22 cellular contexts compared by ENCODE assay signal in the genomic region with DNA sequence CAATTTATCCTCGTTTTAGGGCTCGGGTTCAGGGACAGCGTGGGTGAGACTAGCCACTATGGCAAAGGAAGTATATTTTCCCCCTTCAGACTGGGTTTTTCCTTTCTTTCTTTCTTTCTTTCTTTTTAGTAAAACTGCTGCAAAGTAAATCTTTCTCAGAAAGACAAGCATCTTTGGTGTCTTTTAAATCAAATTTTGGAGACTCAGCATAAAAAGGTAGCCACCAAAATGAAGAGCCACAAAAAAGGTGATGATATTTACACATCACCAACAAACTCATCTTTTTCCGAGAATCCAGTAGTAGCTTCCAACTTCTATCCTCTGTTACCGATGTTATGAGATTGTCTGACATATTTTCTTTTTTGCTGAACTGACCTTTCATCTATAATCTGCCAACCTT.
DNase-seq lines count a peak whose midpoint lies in the region; ATAC-seq, FAIRE-seq and TF ChIP-seq lines count a peak whose summit lies in the region.
"Had no signal": no experiment of that assay in that cellular context is flagged by ENCODE, and none has a peak within 500 bp of the region (broad histone marks: within the 10 kb centered on the region; RNA-seq: fewer than 3 reads in every experiment).

No MANE protein-coding gene starts in this region.

- H3K27me3 Mint-ChIP-seq in mesothelial cell of epicardium (ENCODE audit: low read depth): no peaks in the 10 kb centered on the region
- H3K27me3 Mint-ChIP-seq: CD4-positive, CD25-positive, alpha-beta regulatory T cell; CD8-positive, alpha-beta memory T cell had no signal

- BruUV-seq in HepG2 (replicated peaks; lab: Mats Ljungman, UMichigan): no TSS peak

- peaks cover 45% of the 10 kb centered on the region for H3K4me1 Mint-ChIP-seq in mesothelial cell of epicardium
- H3K4me1 Mint-ChIP-seq: CD14-positive monocyte; CD4-positive, alpha-beta memory T cell; CD4-positive, CD25-positive, alpha-beta regulatory T cell; CD8-positive, alpha-beta memory T cell had no signal

- POLR2A ChIA-PET in HepG2 (lab: Yijun Ruan, JAX): no interaction called here

- in situ Hi-C loops in HepG2 (cut with HindIII; ENCODE audit: extremely low pct_ligation_motif_present, low pct_unique_long_range_greater_than_20kb): no loop called here

- TF ChIP-seq RAD21 in HepG2 (CRISPR knock-in tag; IDR thresholded peaks at IDR 0.05): no peak

- no peak overlapping the region for H3K9ac ChIP-seq in HepG2 (ENCODE audit: insufficient read depth, low read depth, low read length)
- H3K9ac ChIP-seq: BLaER1 had no signal

- no peak for DNase-seq in HepG2 (ENCODE audit: low spot score)
- no peak for DNase-seq in right lobe of liver
- no peak for DNase-seq in mesothelial cell of epicardium (ENCODE audit: low spot score in 2 of 2, unreplicated experiment in 2 of 2)
- no peak for DNase-seq in NCI-H82 (lab: John Stamatoyannopoulos, UW)
- no peak for DNase-seq in NCI-H2107 treated with DMSO at 0.1 percent for 48 hours (lab: John Stamatoyannopoulos, UW; ENCODE audit: unreplicated experiment)
- DNase-seq: ACHN; BE2C; C1 segment of cervical spinal cord; Calu3; CD4-positive, alpha-beta memory T cell; CD4-positive, CD25-positive, alpha-beta regulatory T cell; CD8-positive, alpha-beta memory T cell; COR-L47; DMS79 treated with DMSO at 0.1 percent for 48 hours; GF-D8 had no signal

- no peak overlapping the region for H3K4me3 Mint-ChIP-seq in mesothelial cell of epicardium
- H3K4me3 Mint-ChIP-seq: CD14-positive monocyte; CD4-positive, alpha-beta memory T cell; CD4-positive, CD25-positive, alpha-beta regulatory T cell; CD8-positive, alpha-beta memory T cell had no signal

- H3K27me3 ChIP-seq in HepG2 (ENCODE audit: control insufficient read depth in 1 of 2, insufficient read depth in 2 of 2, low read length in 2 of 2) (no peaks in the 10 kb centered on the region), right lobe of liver (no peaks in the 10 kb centered on the region)
- H3K27me3 ChIP-seq: BE2C, BLaER1 had no signal

- intact Hi-C loops in HepG2 (cut with micrococcal nuclease; ENCODE audit: unreplicated experiment) (no loop called here), right lobe of liver (cut with DNase I) (no loop called here)

- H3K4me2 ChIP-seq in HepG2 (ENCODE audit: low read depth, low read length): no peak overlapping the region
- H3K4me2 ChIP-seq: BLaER1 had no signal

- ATAC-seq in HepG2 (no peak), right lobe of liver (no peak)

- TF ChIP-seq CTCF in HepG2 (CRISPR knock-in tag; IDR thresholded peaks at IDR 0.05): no peak
- TF ChIP-seq CTCF in right lobe of liver (IDR thresholded peaks at IDR 0.05): no peak
- no peak for TF ChIP-seq CTCF in mesothelial cell of epicardium (IDR thresholded peaks at IDR 0.05; ENCODE audit: unreplicated experiment)

- H3K4me3 ChIP-seq in HepG2 (replicated peaks in 1 of 3; ENCODE audit: insufficient read depth in 1 of 3, low read depth in 2 of 3, low read length in 3 of 3): no peak overlapping the region
- no peak overlapping the region for H3K4me3 ChIP-seq in right lobe of liver
- H3K4me3 ChIP-seq: BLaER1 had no signal

- no peaks in the 10 kb centered on the region for H3K9me3 Mint-ChIP-seq in mesothelial cell of epicardium

- no peaks in the 10 kb centered on the region for H3K36me3 ChIP-seq in HepG2 (replicated peaks in 1 of 2; ENCODE audit: control insufficient read depth in 1 of 2, insufficient read depth in 2 of 2, low read length in 2 of 2)
- H3K36me3 ChIP-seq in right lobe of liver: no peaks in the 10 kb centered on the region
- H3K36me3 ChIP-seq: BE2C had no signal

- H3K27ac Mint-ChIP-seq in mesothelial cell of epicardium: peak overlapping the region; percentile 74
- H3K27ac Mint-ChIP-seq: CD14-positive monocyte; CD4-positive, alpha-beta memory T cell; CD4-positive, CD25-positive, alpha-beta regulatory T cell; CD8-positive, alpha-beta memory T cell had no signal

- H3K79me2 ChIP-seq in HepG2 (ENCODE audit: insufficient read depth, low read length): no peaks in the 10 kb centered on the region

- no peak overlapping the region for H2AFZ ChIP-seq in HepG2 (ENCODE audit: low read length)

- TF ChIP-seq POLR2A in HepG2 (IDR thresholded peaks at IDR 0.05; ENCODE audit: insufficient read depth in 1 of 2, low read depth in 2 of 2, low read length in 2 of 2): no peak
- TF ChIP-seq POLR2A in right lobe of liver (IDR thresholded peaks at IDR 0.05): no peak

- CTCF ChIA-PET in HepG2 (lab: Yijun Ruan, JAX; ENCODE audit: low intra/inter-chr PET ratio, low total read pairs): no interaction called here

- FAIRE-seq in HepG2 (lab: Jason Lieb, UNC): no peak
- FAIRE-seq: D721Med, G401.6, GM12891, GM19239 had no signal

- H3K4me1 ChIP-seq in HepG2 (ENCODE audit: insufficient read depth, low read length) (no peaks in the 10 kb centered on the region), right lobe of liver (no peaks in the 10 kb centered on the region)
- H3K4me1 ChIP-seq: BE2C had no signal

- H3K27ac ChIP-seq in HepG2 (ENCODE audit: extremely low read length, insufficient read depth, low read length) (no peak overlapping the region), right lobe of liver (no peak overlapping the region)
- H3K27ac ChIP-seq: 22Rv1, BLaER1 had no signal

- TF ChIP-seq EP300 in HepG2 (IDR thresholded peaks at IDR 0.05; ENCODE audit: low read depth in 2 of 2, low read length in 2 of 2): no peak
- TF ChIP-seq EP300 in HepG2 (CRISPR knock-in tag; IDR thresholded peaks at IDR 0.05; ENCODE audit: borderline replicate concordance): no peak

- WGBS in HepG2 (ENCODE audit: low lambda C conversion rate): 22% methylated on average over 5 of the region's 5 CpGs
- 81% methylated on average over 5 of the region's 5 CpGs for WGBS in right lobe of liver (ENCODE audit: insufficient coverage, low coverage, low lambda C conversion rate, missing lambda C conversion rate)

- no peaks in the 10 kb centered on the region for H4K20me1 ChIP-seq in HepG2 (ENCODE audit: insufficient read depth, low read length)
- H4K20me1 ChIP-seq: BLaER1 had no signal

- peaks cover 32% of the 10 kb centered on the region for H3K36me3 Mint-ChIP-seq in mesothelial cell of epicardium
- H3K36me3 Mint-ChIP-seq: CD14-positive monocyte; CD4-positive, alpha-beta memory T cell; CD4-positive, CD25-positive, alpha-beta regulatory T cell; CD8-positive, alpha-beta memory T cell had no signal

- H3K9me3 ChIP-seq in HepG2 (ENCODE audit: low read length): no peaks in the 10 kb centered on the region
- no peaks in the 10 kb centered on the region for H3K9me3 ChIP-seq in right lobe of liver
- H3K9me3 ChIP-seq: BE2C, BLaER1 had no signal

TF ChIP-seq in HepG2, 621 proteins besides CTCF, POLR2A, EP300 and RAD21:
- TF ChIP-seq MAFF (IDR thresholded peaks at IDR 0.05; ENCODE audit: low read depth, low read length): peak; percentile 51
- peak; percentile 22 to 68; a peak in 2 of 4 replicates for TF ChIP-seq MAFK (conservative IDR thresholded peaks at IDR 0.05 in 1 of 2, IDR thresholded peaks at IDR 0.05 in 1 of 2; ENCODE audit: low read length in 2 of 2)
- TF ChIP-seq RERE (CRISPR knock-in tag; IDR thresholded peaks at IDR 0.05; ENCODE audit: low read depth): no peak
